ENCODE assay signal across 9 cellular contexts in genomic region chr2:71609958-71610357, GRCh38.
DNase-seq lines count a peak whose midpoint lies in the region; ATAC-seq and TF ChIP-seq lines count a peak whose summit lies in the region.
"Had no signal": no experiment of that assay in that cellular context is flagged by ENCODE, and none has a peak within 500 bp of the region (broad histone marks: within the 10 kb centered on the region; RNA-seq: fewer than 3 reads in every experiment).

No MANE protein-coding gene starts in this region.

- no peaks in the 10 kb centered on the region for H3K36me3 ChIP-seq in cardiac muscle cell
- H3K36me3 ChIP-seq in OCI-LY3 (replicated peaks; ENCODE audit: low read depth, low read length): no peaks in the 10 kb centered on the region
- peaks cover 0 to 28% (median 21%) of the 10 kb centered on the region in 4 donors for H3K36me3 ChIP-seq in esophagus muscularis mucosa

- intact Hi-C loops in Right ventricle myocardium superior (cut with DNase I) (loop anchor here (5.0 to 10.0 kb wide), 2 partner anchors 192 to 535 kb away; partner anchors contain the start of gene CYP26B1), esophagus muscularis mucosa (cut with DNase I) (loop anchor here (5.0 kb wide), 3 partner anchors 63 to 542 kb away; no protein-coding TSS in a partner anchor)
- intact Hi-C loops in activated naive CD4-positive, alpha-beta T cell treated with anti-CD3 and anti-CD28 coated beads for 36 hours (cut with micrococcal nuclease): loop anchor here (1.0 to 5.0 kb wide), 2 partner anchors 187 to 540 kb away; no protein-coding TSS in a partner anchor

- no peak for TF ChIP-seq POLR2A in esophagus muscularis mucosa (IDR thresholded peaks at IDR 0.05; ENCODE audit: low read depth)

- H3K4me3 Mint-ChIP-seq in type B pancreatic cell: no peak overlapping the region
- no peak overlapping the region for H3K4me3 Mint-ChIP-seq in activated naive CD4-positive, alpha-beta T cell treated with anti-CD3 and anti-CD28 coated beads for 36 hours
- H3K4me3 Mint-ChIP-seq: T-helper 1 cell treated with Interleukin-12 subunit alpha and Interleukin-12 subunit beta and Interleukin-4 antibody, amounts not matched to agents 30 μg/mL and 1 μg/mL, for 36 hours had no signal

- no peaks in the 10 kb centered on the region for H3K9me3 Mint-ChIP-seq in type B pancreatic cell
- no peaks in the 10 kb centered on the region for H3K9me3 Mint-ChIP-seq in activated naive CD4-positive, alpha-beta T cell treated with anti-CD3 and anti-CD28 coated beads for 36 hours
- H3K9me3 Mint-ChIP-seq: T-helper 1 cell treated with Interleukin-12 subunit alpha and Interleukin-12 subunit beta and Interleukin-4 antibody, amounts not matched to agents 30 μg/mL and 1 μg/mL, for 36 hours had no signal

- H3K36me3 Mint-ChIP-seq in type B pancreatic cell: no peaks in the 10 kb centered on the region
- H3K36me3 Mint-ChIP-seq in activated naive CD4-positive, alpha-beta T cell treated with anti-CD3 and anti-CD28 coated beads for 36 hours (ENCODE audit: low read depth): no peaks in the 10 kb centered on the region

- H3K9me3 ChIP-seq in cardiac muscle cell (ENCODE audit: low read depth) (no peaks in the 10 kb centered on the region), OCI-LY3 (ENCODE audit: insufficient read depth, low read length) (no peaks in the 10 kb centered on the region), esophagus muscularis mucosa (no peaks in the 10 kb centered on the region)

- H3K4me1 ChIP-seq in cardiac muscle cell (ENCODE audit: low read depth) (peaks cover 4% of the 10 kb centered on the region), OCI-LY3 (ENCODE audit: low read length) (0 out of 2 replicates have a peak, but pooled peaks cover 3% of the 10 kb centered on the region), esophagus muscularis mucosa (peaks cover 17 to 24% (median 21%) of the 10 kb centered on the region in 4 donors)

- H3K27me3 ChIP-seq in cardiac muscle cell: no peaks in the 10 kb centered on the region
- H3K27me3 ChIP-seq in OCI-LY3 (ENCODE audit: low read depth, low read length): peaks cover 20% of the 10 kb centered on the region
- H3K27me3 ChIP-seq in esophagus muscularis mucosa: no peaks in the 10 kb centered on the region

- no peak overlapping the region for H3K9ac ChIP-seq in OCI-LY3 (ENCODE audit: low read length)

- no peak for TF ChIP-seq EP300 in esophagus muscularis mucosa (IDR thresholded peaks at IDR 0.05)

- H3K27ac ChIP-seq in cardiac muscle cell (no peak overlapping the region), OCI-LY3 (ENCODE audit: low read length) (no peak overlapping the region), esophagus muscularis mucosa (replicated peaks in 1 of 4) (no peak overlapping the region)

- peak; percentile 37 for TF ChIP-seq CTCF in cardiac muscle cell (IDR thresholded peaks at IDR 0.05; ENCODE audit: low read depth, low read length)
- TF ChIP-seq CTCF in OCI-LY3 (IDR thresholded peaks at IDR 0.05; ENCODE audit: low read depth, low read length): peak; percentile 45
- TF ChIP-seq CTCF in esophagus muscularis mucosa (IDR thresholded peaks at IDR 0.05): peak in 2 of 3 experiments; percentile 31 to 33
- TF ChIP-seq CTCF in type B pancreatic cell (conservative IDR thresholded peaks at IDR 0.05): peak; percentile 47

- no peaks in the 10 kb centered on the region for H3K79me2 ChIP-seq in OCI-LY3 (ENCODE audit: low read length)

- 79% methylated on average over 1 of the region's 1 CpG for WGBS in esophagus muscularis mucosa

- H3K27ac Mint-ChIP-seq in type B pancreatic cell: no peak overlapping the region
- no peak overlapping the region for H3K27ac Mint-ChIP-seq in activated naive CD4-positive, alpha-beta T cell treated with anti-CD3 and anti-CD28 coated beads for 36 hours
- H3K27ac Mint-ChIP-seq: T-helper 1 cell treated with Interleukin-12 subunit alpha and Interleukin-12 subunit beta and Interleukin-4 antibody, amounts not matched to agents 30 μg/mL and 1 μg/mL, for 36 hours had no signal

- H2AFZ ChIP-seq in OCI-LY3 (ENCODE audit: low read depth, low read length): no peak overlapping the region

- DNase-seq in cardiac muscle cell (ENCODE audit: low read depth in 1 of 2, low spot score in 1 of 2) (peak in 1 of 2 donors; percentile 66), Right ventricle myocardium superior (no peak), esophagus muscularis mucosa (ENCODE audit: extremely low spot score) (no peak), type B pancreatic cell (ENCODE audit: extremely low spot score, unreplicated experiment) (no peak)
- DNase-seq in activated naive CD4-positive, alpha-beta T cell treated with anti-CD3 and anti-CD28 coated beads for 36 hours: no peak

- peaks cover 11% of the 10 kb centered on the region for H3K4me1 Mint-ChIP-seq in type B pancreatic cell (ENCODE audit: unreplicated experiment)
- peaks cover 3% of the 10 kb centered on the region for H3K4me1 Mint-ChIP-seq in activated naive CD4-positive, alpha-beta T cell treated with anti-CD3 and anti-CD28 coated beads for 36 hours (ENCODE audit: low read depth)

- ATAC-seq in Right ventricle myocardium superior (ENCODE audit: poor library complexity): no peak
- no peak for ATAC-seq in HG02759 (IDR thresholded peaks at IDR 0.05; ENCODE audit: unreplicated experiment)
- no peak for ATAC-seq in HG03521 (IDR thresholded peaks at IDR 0.05; ENCODE audit: unreplicated experiment)

- H3K27me3 Mint-ChIP-seq in type B pancreatic cell: peaks cover 15% of the 10 kb centered on the region
- peaks cover 9% of the 10 kb centered on the region for H3K27me3 Mint-ChIP-seq in activated naive CD4-positive, alpha-beta T cell treated with anti-CD3 and anti-CD28 coated beads for 36 hours (ENCODE audit: low read depth)

- no peak overlapping the region for H3K4me3 ChIP-seq in cardiac muscle cell
- no peak overlapping the region for H3K4me3 ChIP-seq in OCI-LY3 (ENCODE audit: low read length)
- no peak overlapping the region for H3K4me3 ChIP-seq in esophagus muscularis mucosa

- H4K20me1 ChIP-seq in OCI-LY3 (ENCODE audit: insufficient read depth, low read length): no peaks in the 10 kb centered on the region

- CTCF ChIA-PET in activated naive CD4-positive, alpha-beta T cell treated with anti-CD3 and anti-CD28 coated beads for 36 hours (lab: Charles Lee): interaction anchor here (0.6 to 1.2 kb wide), 4 partner anchors 34 to 538 kb away, joined by 3 to 4 read pairs (median 3); partner anchors contain the start of gene CYP26B1

- no peak overlapping the region for H3K4me2 ChIP-seq in OCI-LY3 (ENCODE audit: low read length)
